In genomic region chr3:53500165-53500777, GRCh38 we compare ENCODE assay signal across 34 cellular contexts. TPM values are rescaled to one million over a fixed set of nuclear protein-coding genes. Genes with fewer than 3 reads are reported as not detected.
"Had no signal": no experiment of that assay in that cellular context is flagged by ENCODE, and none has a peak within 500 bp of the region (broad histone marks: within the 10 kb centered on the region; RNA-seq: fewer than 3 reads in every experiment).

No MANE protein-coding gene starts in this region.

- H3K36me3 ChIP-seq: adrenal gland, colonic mucosa, esophagus squamous epithelium, gastroesophageal sphincter had no signal

- H3K9me3 Mint-ChIP-seq: activated CD4-positive, alpha-beta memory T cell treated with anti-CD3 and anti-CD28 coated beads for 36 hours; activated CD4-positive, alpha-beta T cell treated with anti-CD3 and anti-CD28 coated beads, Interleukin-2, amount 10 ng/mL, durations not matched to agents 24 days and 14 days; activated naive CD4-positive, alpha-beta T cell treated with anti-CD3 and anti-CD28 coated beads for 36 hours; activated naive CD4-positive, alpha-beta T cell treated with anti-CD3 and anti-CD28 coated beads, Interleukin-2, amount 50 U/mL, for 24 hours; activated naive CD8-positive, alpha-beta T cell treated with anti-CD3 and anti-CD28 coated beads for 36 hours; activated naive CD8-positive, alpha-beta T cell treated with anti-CD3 and anti-CD28 coated beads, Interleukin-2, amount 50 U/mL, for 24 hours; activated T-helper 1 cell treated with anti-CD3 and anti-CD28 coated beads, Interleukin-12 subunit alpha, Interleukin-12 subunit beta, Interleukin-2, Interleukin-4 antibody, amounts not matched to agents 30 ng/mL and 10 ng/mL and 1 ng/mL, durations not matched to agents 14 hours and 24 hours and 36 hours; activated T-helper 2 cell treated with anti-CD3 and anti-CD28 coated beads, Interferon-gamma antibody, Interleukin-2, Interleukin-4, amounts not matched to agents 10 μg/mL and 5 μg/mL and 100 μg/mL, durations not matched to agents 14 hours and 24 hours and 36 hours had no signal

- H3K4me3 Mint-ChIP-seq: activated CD4-positive, alpha-beta memory T cell treated with anti-CD3 and anti-CD28 coated beads for 36 hours; activated CD4-positive, alpha-beta T cell treated with anti-CD3 and anti-CD28 coated beads for 36 hours; activated CD4-positive, alpha-beta T cell treated with anti-CD3 and anti-CD28 coated beads, Interleukin-2, amount 10 ng/mL, durations not matched to agents 24 days and 14 days; activated CD8-positive, alpha-beta memory T cell treated with anti-CD3 and anti-CD28 coated beads, Interleukin-2, amount 10 ng/mL, durations not matched to agents 7 days and 5 days; activated CD8-positive, alpha-beta T cell treated with anti-CD3 and anti-CD28 coated beads, Interleukin-2, amount 10 ng/mL, durations not matched to agents 7 days and 5 days; activated naive CD4-positive, alpha-beta T cell treated with anti-CD3 and anti-CD28 coated beads for 36 hours; activated naive CD4-positive, alpha-beta T cell treated with anti-CD3 and anti-CD28 coated beads, Interleukin-2, amount 50 U/mL, for 24 hours; activated naive CD8-positive, alpha-beta T cell treated with anti-CD3 and anti-CD28 coated beads for 36 hours; activated naive CD8-positive, alpha-beta T cell treated with anti-CD3 and anti-CD28 coated beads, Interleukin-2, amount 50 U/mL, for 24 hours; activated T-helper 1 cell treated with anti-CD3 and anti-CD28 coated beads, Interleukin-12 subunit alpha, Interleukin-12 subunit beta, Interleukin-2, Interleukin-4 antibody, amounts not matched to agents 30 ng/mL and 10 ng/mL and 1 ng/mL, durations not matched to agents 14 hours and 24 hours and 36 hours had no signal

- H3K4me1 Mint-ChIP-seq: activated CD4-positive, alpha-beta T cell treated with anti-CD3 and anti-CD28 coated beads, Interleukin-2, amount 10 ng/mL, durations not matched to agents 24 days and 14 days had no signal

- H3K36me3 Mint-ChIP-seq: activated CD4-positive, alpha-beta memory T cell treated with anti-CD3 and anti-CD28 coated beads for 36 hours; activated CD8-positive, alpha-beta memory T cell treated with anti-CD3 and anti-CD28 coated beads, Interleukin-2, amount 10 ng/mL, durations not matched to agents 7 days and 5 days; activated naive CD4-positive, alpha-beta T cell treated with anti-CD3 and anti-CD28 coated beads, Interleukin-2, amount 50 U/mL, for 24 hours; activated naive CD8-positive, alpha-beta T cell treated with anti-CD3 and anti-CD28 coated beads for 36 hours had no signal

- DNase-seq: activated CD4-positive, alpha-beta memory T cell treated with anti-CD3 and anti-CD28 coated beads for 36 hours; activated CD4-positive, alpha-beta T cell treated with anti-CD3 and anti-CD28 coated beads for 36 hours; activated CD4-positive, alpha-beta T cell treated with anti-CD3 and anti-CD28 coated beads, Interleukin-2, amount 10 ng/mL, durations not matched to agents 24 days and 14 days; activated CD4-positive, CD25-positive, alpha-beta regulatory T cell; activated CD4-positive, CD25-positive, alpha-beta regulatory T cell treated with anti-CD3 and anti-CD28 coated beads, Interleukin-2, amount 50 U/mL, for 72 hours; activated CD8-positive, alpha-beta memory T cell treated with anti-CD3 and anti-CD28 coated beads, Interleukin-2, amount 10 ng/mL, durations not matched to agents 7 days and 5 days; activated CD8-positive, alpha-beta memory T cell treated with anti-CD3 and anti-CD28 coated beads, Interleukin-2, amount 50 U/mL, for 4 hours; activated CD8-positive, alpha-beta T cell treated with anti-CD3 and anti-CD28 coated beads, Interleukin-2, amount 10 ng/mL, durations not matched to agents 7 days and 5 days; activated effector memory CD4-positive, alpha-beta T cell treated with anti-CD3 and anti-CD28 coated beads, Interleukin-2, amount 50 U/mL, for 16 hours; activated naive CD4-positive, alpha-beta T cell treated with anti-CD3 and anti-CD28 coated beads for 36 hours; activated naive CD8-positive, alpha-beta T cell treated with anti-CD3 and anti-CD28 coated beads for 36 hours; activated naive CD8-positive, alpha-beta T cell treated with anti-CD3 and anti-CD28 coated beads, Interleukin-2, amount 50 U/mL, for 24 hours; activated T-cell treated with anti-CD3 and anti-CD28 coated beads, Interleukin-2, amount 50 U/mL, for 1 hour; activated T-cell treated with anti-CD3 and anti-CD28 coated beads, Interleukin-2, amount 50 U/mL, for 48 hours; adrenal gland; amygdala; aorta; body of pancreas; central memory CD4-positive, alpha-beta T cell; cerebellar nuclear complex; colonic mucosa; effector CD8-positive, alpha-beta T cell; esophagus squamous epithelium; foreskin melanocyte; T-helper 2 cell had no signal

- H3K27ac ChIP-seq: body of pancreas, colonic mucosa, epithelial cell of prostate, esophagus squamous epithelium, gastroesophageal sphincter had no signal

- H3K27ac Mint-ChIP-seq: activated CD4-positive, alpha-beta memory T cell treated with anti-CD3 and anti-CD28 coated beads for 36 hours; activated CD4-positive, alpha-beta T cell treated with anti-CD3 and anti-CD28 coated beads for 36 hours; activated CD4-positive, alpha-beta T cell treated with anti-CD3 and anti-CD28 coated beads, Interleukin-2, amount 10 ng/mL, durations not matched to agents 24 days and 14 days; activated CD8-positive, alpha-beta memory T cell treated with anti-CD3 and anti-CD28 coated beads, Interleukin-2, amount 10 ng/mL, durations not matched to agents 7 days and 5 days; activated CD8-positive, alpha-beta T cell treated with anti-CD3 and anti-CD28 coated beads, Interleukin-2, amount 10 ng/mL, durations not matched to agents 7 days and 5 days; activated naive CD4-positive, alpha-beta T cell treated with anti-CD3 and anti-CD28 coated beads for 36 hours; activated naive CD4-positive, alpha-beta T cell treated with anti-CD3 and anti-CD28 coated beads, Interleukin-2, amount 50 U/mL, for 24 hours; activated naive CD8-positive, alpha-beta T cell treated with anti-CD3 and anti-CD28 coated beads for 36 hours; activated naive CD8-positive, alpha-beta T cell treated with anti-CD3 and anti-CD28 coated beads, Interleukin-2, amount 50 U/mL, for 24 hours; activated T-helper 1 cell treated with anti-CD3 and anti-CD28 coated beads, Interleukin-12 subunit alpha, Interleukin-12 subunit beta, Interleukin-2, Interleukin-4 antibody, amounts not matched to agents 30 ng/mL and 10 ng/mL and 1 ng/mL, durations not matched to agents 14 hours and 24 hours and 36 hours; activated T-helper 2 cell treated with anti-CD3 and anti-CD28 coated beads, Interferon-gamma antibody, Interleukin-2, Interleukin-4, amounts not matched to agents 10 μg/mL and 5 μg/mL and 100 μg/mL, durations not matched to agents 14 hours and 24 hours and 36 hours had no signal

- ATAC-seq: activated CD4-positive, alpha-beta T cell treated with anti-CD3 and anti-CD28 coated beads for 36 hours; activated CD8-positive, alpha-beta memory T cell treated with anti-CD3 and anti-CD28 coated beads, Interleukin-2, amount 10 ng/mL, durations not matched to agents 7 days and 5 days; activated CD8-positive, alpha-beta T cell treated with anti-CD3 and anti-CD28 coated beads, Interleukin-2, amount 10 ng/mL, durations not matched to agents 7 days and 5 days; activated naive CD8-positive, alpha-beta T cell treated with anti-CD3 and anti-CD28 coated beads, Interleukin-2, amount 50 U/mL, for 24 hours; body of pancreas; gastroesophageal sphincter had no signal

- H3K4me3 ChIP-seq: adrenal gland, body of pancreas, colonic mucosa, esophagus squamous epithelium, gastroesophageal sphincter had no signal

- H3K9me3 ChIP-seq: adrenal gland, body of pancreas, colonic mucosa, esophagus squamous epithelium, gastroesophageal sphincter had no signal

- H3K27me3 ChIP-seq: adrenal gland, body of pancreas had no signal

RNA-seq across cellular contexts. Expression of gene CACNA1D, which starts 5.9 kb away (rescaled TPM):
- total RNA-seq: activated naive CD4-positive, alpha-beta T cell treated with anti-CD3 and anti-CD28 coated beads for 36 hours; activated naive CD8-positive, alpha-beta T cell treated with anti-CD3 and anti-CD28 coated beads for 36 hours; dermis microvascular lymphatic vessel endothelial cell; endothelial cell of umbilical vein; fibroblast of villous mesenchyme; glomerular endothelial cell had no signal
